ENCODE assay signal across 9 cellular contexts in genomic region chr12:122099280-122099749, GRCh38. TPM values are rescaled to one million over a fixed set of nuclear protein-coding genes. Genes with fewer than 3 reads are reported as not detected.
DNase-seq lines count a peak whose midpoint lies in the region; ATAC-seq and TF ChIP-seq lines count a peak whose summit lies in the region.
"Had no signal": no experiment of that assay in that cellular context is flagged by ENCODE, and none has a peak within 500 bp of the region (broad histone marks: within the 10 kb centered on the region; RNA-seq: fewer than 3 reads in every experiment).

No MANE protein-coding gene starts in this region.

- H3K4me1 ChIP-seq in DOHH2 (ENCODE audit: control insufficient read depth, low read length) (peaks cover 13% of the 10 kb centered on the region), OCI-LY7 (ENCODE audit: insufficient read depth, low read length, poor library complexity, severe bottlenecking) (peaks cover 13% of the 10 kb centered on the region), gastroesophageal sphincter (peaks cover 10 to 96% (median 45%) of the 10 kb centered on the region in 3 donors), skeletal muscle tissue (ENCODE audit: control insufficient read depth in 3 of 3, insufficient read depth in 3 of 3, low read length in 3 of 3) (peaks cover 69 to 71% (median 69%) of the 10 kb centered on the region in 3 donors)

- DNase-seq in OCI-LY7 (ENCODE audit: low spot score) = no peak
- DNase-seq in midbrain (lab: John Stamatoyannopoulos, UW) = no peak
- no peak for DNase-seq in SW 1271 (lab: John Stamatoyannopoulos, UW)
- no peak for DNase-seq in brain microvascular endothelial cell
- DNase-seq: Kasumi-1, RPMI8226 had no signal

- no peak for TF ChIP-seq CTCF in DOHH2 (IDR thresholded peaks at IDR 0.05; ENCODE audit: low read depth, low read length, poor library complexity, severe bottlenecking)
- TF ChIP-seq CTCF in OCI-LY7 (conservative IDR thresholded peaks at IDR 0.05; ENCODE audit: low read length) = no peak
- TF ChIP-seq CTCF in gastroesophageal sphincter (IDR thresholded peaks at IDR 0.05) = no peak
- TF ChIP-seq CTCF in brain microvascular endothelial cell (IDR thresholded peaks at IDR 0.05; ENCODE audit: low read depth, low read length, missing control alignments) = no peak

- H3K79me2 ChIP-seq in DOHH2 (ENCODE audit: control insufficient read depth, low read length) = peaks cover 76% of the 10 kb centered on the region
- H3K79me2 ChIP-seq in OCI-LY7 (ENCODE audit: insufficient read depth, low read depth, low read length) = peaks cover 34% of the 10 kb centered on the region

- intact Hi-C loops in OCI-LY7 (cut with micrococcal nuclease; ENCODE audit: unreplicated experiment) = no loop called here

- in situ Hi-C loops in brain microvascular endothelial cell (cut with HindIII; ENCODE audit: low pct_ligation_motif_present, low sequenced_read_pairs) = no loop called here

- TF ChIP-seq EP300 in gastroesophageal sphincter (IDR thresholded peaks at IDR 0.05) = no peak

- no peaks in the 10 kb centered on the region for H3K9me2 ChIP-seq in DOHH2 (replicated peaks; ENCODE audit: control insufficient read depth, low read length)
- no peaks in the 10 kb centered on the region for H3K9me2 ChIP-seq in OCI-LY7 (ENCODE audit: insufficient read depth, low read length)

- WGBS in gastroesophageal sphincter (ENCODE audit: low coverage in 1 of 2), 2 donors = no CpG with 5 or more reads among the region's 6 CpGs

- no peaks in the 10 kb centered on the region for H3K36me3 ChIP-seq in DOHH2 (ENCODE audit: control insufficient read depth, low read length)
- peaks cover 11% of the 10 kb centered on the region; the same call in 1 of the 2 replicates for H3K36me3 ChIP-seq in OCI-LY7 (ENCODE audit: insufficient read depth, low read length)
- H3K36me3 ChIP-seq in gastroesophageal sphincter = no peaks in the 10 kb centered on the region
- no peaks in the 10 kb centered on the region for H3K36me3 ChIP-seq in skeletal muscle tissue (ENCODE audit: control insufficient read depth in 3 of 3, insufficient read depth in 3 of 3, low read length in 3 of 3)
- H3K36me3 ChIP-seq in brain microvascular endothelial cell (replicated peaks) = no peaks in the 10 kb centered on the region

- H3K4me2 ChIP-seq in DOHH2 (ENCODE audit: low read length) (0 out of 2 replicates have a peak overlapping the region, but pooled peaks have one; percentile 1), OCI-LY7 (ENCODE audit: low read length) (peak overlapping the region; percentile 2; the same call in 1 of the 2 replicates)

- H3F3A ChIP-seq in DOHH2 (ENCODE audit: control insufficient read depth, insufficient read depth) = peaks cover 7% of the 10 kb centered on the region

- no peak overlapping the region for H2AFZ ChIP-seq in OCI-LY7 (ENCODE audit: low read length)

- no peak for ATAC-seq in gastroesophageal sphincter

- POLR2A ChIA-PET in OCI-LY7 (lab: Charles Lee) = interaction anchor here (1.6 kb wide), 1 partner anchor 10 kb away, joined by 8 read pairs; no protein-coding TSS in a partner anchor

- BruUV-seq in OCI-LY7 (replicated peaks; lab: Mats Ljungman, UMichigan) = no TSS peak

- H4K20me1 ChIP-seq in DOHH2 (ENCODE audit: control insufficient read depth, insufficient read depth, low read depth, low read length) (peaks cover 12% of the 10 kb centered on the region; the same call in 1 of the 2 replicates), OCI-LY7 (ENCODE audit: insufficient read depth, low read length) (no peaks in the 10 kb centered on the region; the same call in 1 of the 2 replicates)

- H3K9me3 ChIP-seq in DOHH2 (ENCODE audit: control insufficient read depth, insufficient read depth, low read length) = no peaks in the 10 kb centered on the region
- H3K9me3 ChIP-seq in OCI-LY7 (ENCODE audit: low read length) = no peaks in the 10 kb centered on the region
- no peaks in the 10 kb centered on the region for H3K9me3 ChIP-seq in gastroesophageal sphincter
- no peaks in the 10 kb centered on the region for H3K9me3 ChIP-seq in skeletal muscle tissue (ENCODE audit: control insufficient read depth in 3 of 3, low read length in 3 of 3)

- TF ChIP-seq POLR2A in gastroesophageal sphincter (IDR thresholded peaks at IDR 0.05) = no peak

- H3K27me3 ChIP-seq in DOHH2 (ENCODE audit: control insufficient read depth, low read length) (no peaks in the 10 kb centered on the region), gastroesophageal sphincter (no peaks in the 10 kb centered on the region), skeletal muscle tissue (ENCODE audit: control insufficient read depth in 3 of 3, insufficient read depth in 3 of 3, low read length in 3 of 3) (no peaks in the 10 kb centered on the region), brain microvascular endothelial cell (replicated peaks) (no peaks in the 10 kb centered on the region)

- no peak overlapping the region for H3K27ac ChIP-seq in DOHH2 (ENCODE audit: low read depth, low read length)
- H3K27ac ChIP-seq in OCI-LY7 (ENCODE audit: low read depth, low read length, poor library complexity, severe bottlenecking) = no peak overlapping the region
- peak overlapping the region in 3 of 4 donors; percentile 71 to 79 (median 74) for H3K27ac ChIP-seq in gastroesophageal sphincter
- H3K27ac ChIP-seq in skeletal muscle tissue (ENCODE audit: low read depth, low read length) = peak overlapping the region; percentile 95
- H3K27ac ChIP-seq in brain microvascular endothelial cell = no peak overlapping the region

- CTCF ChIA-PET in OCI-LY7 (lab: Charles Lee; ENCODE audit: unreplicated experiment) = no interaction called here

- peak overlapping the region; percentile 37 to 80 (median 46) for H3K9ac ChIP-seq in skeletal muscle tissue (ENCODE audit: low read depth in 1 of 3, low read length in 3 of 3)

- no peak overlapping the region for H3K4me3 ChIP-seq in DOHH2 (ENCODE audit: low read length)
- no peak overlapping the region for H3K4me3 ChIP-seq in OCI-LY7 (ENCODE audit: low read depth, low read length, poor library complexity, severe bottlenecking)
- H3K4me3 ChIP-seq in gastroesophageal sphincter = no peak overlapping the region
- peak overlapping the region; percentile 14 to 38 (median 16) for H3K4me3 ChIP-seq in skeletal muscle tissue (ENCODE audit: low read length in 3 of 3)
- no peak overlapping the region for H3K4me3 ChIP-seq in brain microvascular endothelial cell (ENCODE audit: low read depth, low read length)

RNA-seq across cellular contexts. Expression of gene MLXIP, which starts 20.8 kb away (rescaled TPM):
- 18.6 and 27.5 TPM in 2 replicates for total RNA-seq in OCI-LY7 (2014; rRNA removed; shearing (Covaris generic))
- total RNA-seq in OCI-LY7 (2022) (44.7 and 59.9 TPM in 2 replicates), gastroesophageal sphincter (10 to 100 TPM; 28.8 to 87.4 (median 54.9) TPM), skeletal muscle tissue (10.4 TPM)

Comparison
In these comparisons a context has a peak if more than half of its experiments do, and no peak if none do; other contexts are left out.
1. H3K27ac ChIP-seq: peak in gastroesophageal sphincter (3 of 4) and skeletal muscle tissue (single experiment); none in DOHH2 (single experiment), OCI-LY7 (single experiment) and brain microvascular endothelial cell (single experiment).
2. H3K4me3 ChIP-seq: peak in skeletal muscle tissue (3 of 3); none in DOHH2 (single experiment), OCI-LY7 (single experiment), gastroesophageal sphincter (0 of 2) and brain microvascular endothelial cell (single experiment).